In genomic region chr2:190722061-190722759, GRCh38 we compare ENCODE assay signal across 10 cellular contexts.
A peak's percentile ranks its signal among the peaks of the same experiment; 100 is the strongest.
DNase-seq lines count a peak whose midpoint lies in the region; ATAC-seq and TF ChIP-seq lines count a peak whose summit lies in the region.
"Had no signal": no experiment of that assay in that cellular context is flagged by ENCODE, and none has a peak within 500 bp of the region (broad histone marks: within the 10 kb centered on the region; RNA-seq: fewer than 3 reads in every experiment).

No MANE protein-coding gene starts in this region.

- peak; percentile 74 for ATAC-seq in activated CD8-positive, alpha-beta memory T cell treated with anti-CD3 and anti-CD28 coated beads, Interleukin-2, amount 10 ng/mL, durations not matched to agents 7 days and 5 days
- ATAC-seq in GM21737 (IDR thresholded peaks at IDR 0.05; ENCODE audit: unreplicated experiment) (peak; percentile 52), HG03520 (IDR thresholded peaks at IDR 0.05; ENCODE audit: unreplicated experiment) (peak; percentile 62)

- peak overlapping the region; percentile 44 for H3K4me3 Mint-ChIP-seq in activated CD8-positive, alpha-beta memory T cell treated with anti-CD3 and anti-CD28 coated beads, Interleukin-2, amount 10 ng/mL, durations not matched to agents 7 days and 5 days
- peak overlapping the region; percentile 10 for H3K4me3 Mint-ChIP-seq in neural progenitor cell

- no peaks in the 10 kb centered on the region for H4K20me1 ChIP-seq in neural progenitor cell (ENCODE audit: low read depth)

- no peak overlapping the region for H3K4me2 ChIP-seq in neural progenitor cell

- H3K36me3 Mint-ChIP-seq in activated CD8-positive, alpha-beta memory T cell treated with anti-CD3 and anti-CD28 coated beads, Interleukin-2, amount 10 ng/mL, durations not matched to agents 7 days and 5 days, result no peaks in the 10 kb centered on the region
- H3K36me3 Mint-ChIP-seq in neural progenitor cell, result no peaks in the 10 kb centered on the region

- no peaks in the 10 kb centered on the region for H3K79me2 ChIP-seq in neural progenitor cell (ENCODE audit: low read depth)

- H3K9me3 Mint-ChIP-seq in activated CD8-positive, alpha-beta memory T cell treated with anti-CD3 and anti-CD28 coated beads, Interleukin-2, amount 10 ng/mL, durations not matched to agents 7 days and 5 days (ENCODE audit: low read depth), result no peaks in the 10 kb centered on the region
- no peaks in the 10 kb centered on the region for H3K9me3 Mint-ChIP-seq in neural progenitor cell

- no peaks in the 10 kb centered on the region for H3K9me3 ChIP-seq in neural progenitor cell (ENCODE audit: low read depth)
- H3K9me3 ChIP-seq in BE2C, result no peaks in the 10 kb centered on the region

- DNase-seq in activated CD8-positive, alpha-beta memory T cell treated with anti-CD3 and anti-CD28 coated beads, Interleukin-2, amount 10 ng/mL, durations not matched to agents 7 days and 5 days, result peak; percentile 53
- no peak for DNase-seq in activated CD8-positive, alpha-beta memory T cell treated with anti-CD3 and anti-CD28 coated beads, Interleukin-2, amount 50 U/mL, for 4 hours
- DNase-seq in neural progenitor cell (ENCODE audit: low spot score) (no peak), AG20443 (ENCODE audit: low spot score) (no peak), NCI-H2107 (lab: John Stamatoyannopoulos, UW) (no peak), BE2C (no peak)
- DNase-seq: cortex of kidney had no signal

- H3K36me3 ChIP-seq in neural progenitor cell (no peaks in the 10 kb centered on the region), BE2C (no peaks in the 10 kb centered on the region)

- peaks cover 67% of the 10 kb centered on the region for H3K4me1 Mint-ChIP-seq in activated CD8-positive, alpha-beta memory T cell treated with anti-CD3 and anti-CD28 coated beads, Interleukin-2, amount 10 ng/mL, durations not matched to agents 7 days and 5 days
- peaks cover 2% of the 10 kb centered on the region for H3K4me1 Mint-ChIP-seq in neural progenitor cell

- H3K27ac ChIP-seq in neural progenitor cell, result no peak overlapping the region
- H3K27ac ChIP-seq: VCaP had no signal

- H3K4me1 ChIP-seq in neural progenitor cell (peaks cover 8% of the 10 kb centered on the region), BE2C (peaks cover 25% of the 10 kb centered on the region)

- H3K9ac ChIP-seq in neural progenitor cell, result no peak overlapping the region

- CTCF ChIA-PET in activated CD8-positive, alpha-beta memory T cell treated with anti-CD3 and anti-CD28 coated beads, Interleukin-2, amount 10 ng/mL, durations not matched to agents 7 days and 5 days (lab: Charles Lee), result interaction anchor here (0.8 to 1.8 kb wide), 2 partner anchors 19 to 29 kb away, joined by 3 to 4 read pairs; no protein-coding TSS in a partner anchor

- H3K27me3 ChIP-seq in neural progenitor cell (no peaks in the 10 kb centered on the region), BE2C (no peaks in the 10 kb centered on the region)

- H3K4me3 ChIP-seq in neural progenitor cell, result no peak overlapping the region
- no peak overlapping the region for H3K4me3 ChIP-seq in BE2C (ENCODE audit: low read depth, low read length)

- H3F3A ChIP-seq in neural progenitor cell (ENCODE audit: low read depth), result no peaks in the 10 kb centered on the region

- H2AFZ ChIP-seq in neural progenitor cell (replicated peaks), result no peak overlapping the region

- peak overlapping the region; percentile 84 for H3K27ac Mint-ChIP-seq in activated CD8-positive, alpha-beta memory T cell treated with anti-CD3 and anti-CD28 coated beads, Interleukin-2, amount 10 ng/mL, durations not matched to agents 7 days and 5 days
- no peak overlapping the region for H3K27ac Mint-ChIP-seq in neural progenitor cell

- no peaks in the 10 kb centered on the region for H3K27me3 Mint-ChIP-seq in activated CD8-positive, alpha-beta memory T cell treated with anti-CD3 and anti-CD28 coated beads, Interleukin-2, amount 10 ng/mL, durations not matched to agents 7 days and 5 days
- no peaks in the 10 kb centered on the region for H3K27me3 Mint-ChIP-seq in neural progenitor cell (ENCODE audit: insufficient read depth, low read depth)

- no peak for TF ChIP-seq CTCF in neural progenitor cell (IDR thresholded peaks at IDR 0.05)
- no peak for TF ChIP-seq CTCF in BE2C (IDR thresholded peaks at IDR 0.05; ENCODE audit: low read depth, low read length)
